8 cellular contexts compared by ENCODE assay signal in genomic region chr3:142225885-142226215, GRCh38. TPM values are rescaled to one million over a fixed set of nuclear protein-coding genes. Genes with fewer than 3 reads are reported as not detected.
DNase-seq lines count a peak whose midpoint lies in the region; ATAC-seq and TF ChIP-seq lines count a peak whose summit lies in the region.

No MANE protein-coding gene starts in this region.

- H3K23ac ChIP-seq in mesendoderm (ENCODE audit: low read length): no peak overlapping the region

- WGBS in mesendoderm (ENCODE audit: extremely low coverage, insufficient coverage, low lambda C conversion rate): no CpG with 5 or more reads among the region's 17 CpGs

- H2AK5ac ChIP-seq in mesendoderm (ENCODE audit: low read length): no peak overlapping the region

- H3K4me3 ChIP-seq in left ventricle myocardium inferior: peak overlapping the region; percentile 98
- peak overlapping the region; percentile 82 for H3K4me3 ChIP-seq in astrocyte of the cerebellum (ENCODE audit: low read depth, low read length)
- no peak overlapping the region for H3K4me3 ChIP-seq in mesendoderm (ENCODE audit: low read length)

- no peak for ATAC-seq in left cardiac atrium
- ATAC-seq in HG03025 (IDR thresholded peaks at IDR 0.05; ENCODE audit: low FRiP score, unreplicated experiment): no peak

- H4K5ac ChIP-seq in mesendoderm (ENCODE audit: low read length): no peak overlapping the region

- H3K27ac ChIP-seq in left ventricle myocardium inferior (replicated peaks) (peak overlapping the region; percentile 94), mesendoderm (ENCODE audit: low read depth, low read length) (no peak overlapping the region)

- peak overlapping the region; percentile 42 for H3K56ac ChIP-seq in mesendoderm (ENCODE audit: low read length)

- intact Hi-C loops in left ventricle myocardium inferior (cut with micrococcal nuclease) (no loop called here), left cardiac atrium (cut with DNase I) (loop anchor here in 1 of 2 donors (5.0 kb wide), 1 partner anchor 51 kb away; no protein-coding TSS in a partner anchor)

- H3K4me2 ChIP-seq in mesendoderm (ENCODE audit: low read length): no peak overlapping the region

- in situ Hi-C loops in astrocyte of the cerebellum (cut with HindIII; ENCODE audit: low sequenced_read_pairs): no loop called here

- H2BK5ac ChIP-seq in mesendoderm (ENCODE audit: low read length): no peak overlapping the region

- H3K27me3 ChIP-seq in left ventricle myocardium inferior (ENCODE audit: low read depth): no peaks in the 10 kb centered on the region
- no peaks in the 10 kb centered on the region for H3K27me3 ChIP-seq in mesendoderm (ENCODE audit: insufficient read depth, low read length, poor library complexity)

- H3K4ac ChIP-seq in mesendoderm (ENCODE audit: low read depth, low read length): no peak overlapping the region

- no peak overlapping the region for H3K9ac ChIP-seq in mesendoderm (ENCODE audit: low read length)

- no peak overlapping the region for H4K8ac ChIP-seq in mesendoderm (ENCODE audit: low read depth, low read length)

- no peaks in the 10 kb centered on the region for H3K9me3 ChIP-seq in left ventricle myocardium inferior (replicated peaks)

- H2BK120ac ChIP-seq in mesendoderm (ENCODE audit: low read depth, low read length): no peak overlapping the region

- no peak overlapping the region for H2BK15ac ChIP-seq in mesendoderm (replicated peaks; ENCODE audit: low read depth)

- H3K79me1 ChIP-seq in mesendoderm (ENCODE audit: low read length): no peaks in the 10 kb centered on the region

- no peak overlapping the region for H3K18ac ChIP-seq in mesendoderm (ENCODE audit: low read length)

- TF ChIP-seq CTCF in left ventricle myocardium inferior (IDR thresholded peaks at IDR 0.05; ENCODE audit: borderline replicate concordance) (no peak), astrocyte of the cerebellum (IDR thresholded peaks at IDR 0.05; ENCODE audit: low read depth, low read length, missing control alignments) (no peak)

- H3K4me1 ChIP-seq in left ventricle myocardium inferior: peaks cover 31% of the 10 kb centered on the region
- H3K4me1 ChIP-seq in mesendoderm (ENCODE audit: control insufficient read depth, low read depth, low read length): no peaks in the 10 kb centered on the region

- no peaks in the 10 kb centered on the region for H3K79me2 ChIP-seq in mesendoderm (ENCODE audit: control insufficient read depth, insufficient read depth, low read length)

- DNase-seq in left ventricle myocardium inferior (no peak), left cardiac atrium (no peak), astrocyte of the cerebellum (ENCODE audit: low read depth) (no peak), mesendoderm (no peak), HCEC 1CT (no peak), NCI-H1436 treated with DMSO at 0.1 percent for 48 hours (lab: John Stamatoyannopoulos, UW) (no peak), midbrain (lab: John Stamatoyannopoulos, UW) (no peak)

- H3K36me3 ChIP-seq in left ventricle myocardium inferior (no peaks in the 10 kb centered on the region), mesendoderm (ENCODE audit: control insufficient read depth, insufficient read depth, low read length) (no peaks in the 10 kb centered on the region)

RNA-seq across cellular contexts. Expression of gene GK5, which starts 0.5 kb away (rescaled TPM):
- 8.4 TPM for total RNA-seq in left ventricle myocardium inferior
- total RNA-seq in left cardiac atrium: 10 to 100 TPM; 10.5 to 13.6 TPM
- polyA plus RNA-seq in mesendoderm (2013, experiment 1 of 2): 6.1 TPM
- 5.6 TPM for polyA plus RNA-seq in mesendoderm (2013, experiment 2 of 2)
